16 cellular contexts compared by ENCODE assay signal in genomic region chr2:1081411-1082225, GRCh38.
A peak's percentile ranks its signal among the peaks of the same experiment; 100 is the strongest.
DNase-seq lines count a peak whose midpoint lies in the region; ATAC-seq and TF ChIP-seq lines count a peak whose summit lies in the region.
"Had no signal": no experiment of that assay in that cellular context is flagged by ENCODE, and none has a peak within 500 bp of the region (broad histone marks: within the 10 kb centered on the region; RNA-seq: fewer than 3 reads in every experiment).

No MANE protein-coding gene starts in this region.

- TF ChIP-seq CTCF in cardiac fibroblast (IDR thresholded peaks at IDR 0.05; ENCODE audit: low read depth, low read length) (no peak), tibial nerve (IDR thresholded peaks at IDR 0.05) (no peak)
- no peak for TF ChIP-seq CTCF in CD4-positive, alpha-beta T cell (IDR thresholded peaks at IDR 0.05)

- POLR2A ChIA-PET in CD4-positive, alpha-beta T cell (lab: Charles Lee) = no interaction called here

- H3K27me3 ChIP-seq in tibial nerve = no peaks in the 10 kb centered on the region
- no peaks in the 10 kb centered on the region for H3K27me3 ChIP-seq in CD4-positive, alpha-beta T cell (ENCODE audit: control insufficient read depth, insufficient read depth, low read length)

- H3K9me3 ChIP-seq in tibial nerve = no peaks in the 10 kb centered on the region
- H3K9me3 ChIP-seq in CD4-positive, alpha-beta T cell (ENCODE audit: control insufficient read depth, low read length) = no peaks in the 10 kb centered on the region
- H3K9me3 ChIP-seq: lower lobe of right lung, thoracic aorta had no signal

- TF ChIP-seq POLR2A in tibial nerve (IDR thresholded peaks at IDR 0.05) = no peak

- H3K4me1 Mint-ChIP-seq in CD4-positive, alpha-beta T cell (ENCODE audit: low read depth) = no peaks in the 10 kb centered on the region

- peak; percentile 18 to 28 for DNase-seq in SHP77 (lab: John Stamatoyannopoulos, UW)
- no peak for DNase-seq in SHP77 treated with DMSO at 0.1 percent for 48 hours (lab: John Stamatoyannopoulos, UW)
- DNase-seq in cardiac fibroblast (ENCODE audit: low read depth in 2 of 2) = peak; percentile 4 to 17
- DNase-seq in hepatic stellate cell (ENCODE audit: low spot score) = peak; percentile 21
- peak; percentile 47 to 68 for DNase-seq in tibial nerve (ENCODE audit: low spot score in 2 of 2)
- DNase-seq in CD4-positive, alpha-beta T cell = no peak
- no peak for DNase-seq in posterior vena cava (ENCODE audit: low spot score)
- DNase-seq: activated CD8-positive, alpha-beta T cell treated with anti-CD3 and anti-CD28 coated beads for 36 hours; effector memory CD8-positive, alpha-beta T cell; lower lobe of right lung; NCI-H1417 treated with DMSO at 0.1 percent for 48 hours; NCI-H524; T-helper 9 cell had no signal

- intact Hi-C loops in CD4-positive, alpha-beta T cell (cut with DNase I, micrococcal nuclease) = no loop called here
- intact Hi-C loops in posterior vena cava (cut with DNase I) = no loop called here

- H3K4me3 ChIP-seq in cardiac fibroblast (replicated peaks in 1 of 2; ENCODE audit: low read depth in 2 of 2, low read length in 2 of 2) (no peak overlapping the region), tibial nerve (no peak overlapping the region)
- H3K4me3 ChIP-seq: lower lobe of right lung, thoracic aorta had no signal

- H3K4me3 Mint-ChIP-seq in CD4-positive, alpha-beta T cell = no peak overlapping the region
- H3K4me3 Mint-ChIP-seq: activated CD8-positive, alpha-beta T cell treated with anti-CD3 and anti-CD28 coated beads for 36 hours; effector memory CD8-positive, alpha-beta T cell; neural crest cell had no signal

- no peaks in the 10 kb centered on the region for H3K36me3 ChIP-seq in tibial nerve
- H3K36me3 ChIP-seq: lower lobe of right lung, thoracic aorta had no signal

- H3K27ac ChIP-seq in tibial nerve = no peak overlapping the region
- H3K27ac ChIP-seq in CD4-positive, alpha-beta T cell (ENCODE audit: low read depth, low read length) = no peak overlapping the region
- H3K27ac ChIP-seq: lower lobe of right lung, thoracic aorta had no signal

- peaks cover 4% of the 10 kb centered on the region for H3K27me3 Mint-ChIP-seq in CD4-positive, alpha-beta T cell
- H3K27me3 Mint-ChIP-seq: activated CD8-positive, alpha-beta T cell treated with anti-CD3 and anti-CD28 coated beads for 36 hours had no signal

- no peaks in the 10 kb centered on the region for H3K9me3 Mint-ChIP-seq in CD4-positive, alpha-beta T cell
- H3K9me3 Mint-ChIP-seq: activated CD8-positive, alpha-beta T cell treated with anti-CD3 and anti-CD28 coated beads for 36 hours; effector memory CD8-positive, alpha-beta T cell; neural crest cell had no signal

- H3K4me1 ChIP-seq in tibial nerve = no peaks in the 10 kb centered on the region
- H3K4me1 ChIP-seq: lower lobe of right lung had no signal

- WGBS in tibial nerve, 2 donors = 63 to 66% methylated on average over 13 to 14 of the region's 15 CpGs

- H3K27ac Mint-ChIP-seq in CD4-positive, alpha-beta T cell = no peak overlapping the region
- H3K27ac Mint-ChIP-seq: activated CD8-positive, alpha-beta T cell treated with anti-CD3 and anti-CD28 coated beads for 36 hours; effector memory CD8-positive, alpha-beta T cell had no signal

- no peak for ATAC-seq in CD4-positive, alpha-beta T cell (ENCODE audit: poor library complexity)
- ATAC-seq in HG02840 (IDR thresholded peaks at IDR 0.05; ENCODE audit: low FRiP score, unreplicated experiment) = no peak
- ATAC-seq: activated CD8-positive, alpha-beta T cell treated with anti-CD3 and anti-CD28 coated beads for 36 hours; effector memory CD8-positive, alpha-beta T cell had no signal

- CTCF ChIA-PET in CD4-positive, alpha-beta T cell (lab: Charles Lee) = no interaction called here

- no peaks in the 10 kb centered on the region for H3K36me3 Mint-ChIP-seq in CD4-positive, alpha-beta T cell (ENCODE audit: low read depth)

- no peak for TF ChIP-seq EP300 in tibial nerve (IDR thresholded peaks at IDR 0.05)

Comparison
In these comparisons a context has a peak if more than half of its experiments do, and no peak if none do; other contexts are left out.
1. DNase-seq: peak in SHP77 (2 of 2), cardiac fibroblast (2 of 2), hepatic stellate cell (single experiment) and tibial nerve (2 of 2); none in SHP77 treated with DMSO at 0.1 percent for 48 hours (single experiment), CD4-positive, alpha-beta T cell (0 of 10) and posterior vena cava (single experiment).